Comparison of ENCODE assay signal across 1 cellular context in the genomic region with DNA sequence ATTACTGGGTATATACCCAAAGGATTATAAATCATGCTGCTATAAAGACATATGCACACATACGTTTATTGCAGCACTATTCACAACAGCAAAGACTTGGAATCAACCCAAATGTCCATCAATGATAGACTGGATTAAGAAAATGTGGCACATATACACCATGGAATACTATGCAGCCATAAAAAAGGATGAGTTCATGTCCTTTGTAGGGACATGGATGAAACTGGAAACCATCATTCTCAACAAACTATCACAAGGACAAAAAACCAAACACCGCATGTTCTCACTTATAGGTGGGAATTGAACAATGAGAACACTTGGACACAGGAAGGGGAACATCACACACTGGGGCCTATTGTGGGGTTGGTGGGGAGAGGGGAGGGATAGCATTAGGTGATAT.
TF ChIP-seq lines count a peak whose summit lies in the region.

No MANE protein-coding gene starts in this region.

TF ChIP-seq in HEK293, 187 proteins besides CTCF, POLR2A, EP300 and RAD21 (continued from another document):
- TF ChIP-seq, protein P1, sequence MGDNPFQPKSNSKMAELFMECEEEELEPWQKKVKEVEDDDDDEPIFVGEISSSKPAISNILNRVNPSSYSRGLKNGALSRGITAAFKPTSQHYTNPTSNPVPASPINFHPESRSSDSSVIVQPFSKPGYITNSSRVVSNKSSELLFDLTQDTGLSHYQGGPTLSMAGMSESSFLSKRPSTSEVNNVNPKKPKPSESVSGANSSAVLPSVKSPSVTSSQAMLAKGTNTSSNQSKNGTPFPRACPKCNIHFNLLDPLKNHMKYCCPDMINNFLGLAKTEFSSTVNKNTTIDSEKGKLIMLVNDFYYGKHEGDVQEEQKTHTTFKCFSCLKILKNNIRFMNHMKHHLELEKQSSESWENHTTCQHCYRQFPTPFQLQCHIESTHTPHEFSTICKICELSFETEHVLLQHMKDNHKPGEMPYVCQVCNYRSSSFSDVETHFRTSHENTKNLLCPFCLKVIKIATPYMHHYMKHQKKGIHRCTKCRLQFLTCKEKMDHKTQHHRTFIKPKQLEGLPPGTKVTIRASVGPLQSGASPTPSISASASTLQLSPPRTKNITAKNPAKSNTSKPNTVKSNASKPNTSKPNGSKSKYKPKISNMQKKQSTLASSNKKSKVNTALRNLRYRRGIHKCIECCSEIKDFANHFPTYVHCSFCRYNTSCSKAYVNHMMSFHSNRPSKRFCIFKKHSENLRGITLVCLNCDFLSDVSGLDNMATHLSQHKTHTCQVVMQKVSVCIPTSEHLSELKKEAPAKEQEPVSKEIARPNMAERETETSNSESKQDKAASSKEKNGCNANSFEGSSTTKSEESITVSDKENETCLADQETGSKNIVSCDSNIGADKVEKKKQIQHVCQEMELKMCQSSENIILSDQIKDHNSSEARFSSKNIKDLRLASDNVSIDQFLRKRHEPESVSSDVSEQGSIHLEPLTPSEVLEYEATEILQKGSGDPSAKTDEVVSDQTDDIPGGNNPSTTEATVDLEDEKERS (tag by site-specific recombination; IDR thresholded peaks at IDR 0.05): peak; percentile 48; the same call in 1 of the 2 replicates
